In genomic region chr5:114473541-114473940, GRCh38 we compare ENCODE assay signal across 15 cellular contexts.
"Had no signal": no experiment of that assay in that cellular context is flagged by ENCODE, and none has a peak within 500 bp of the region (broad histone marks: within the 10 kb centered on the region; RNA-seq: fewer than 3 reads in every experiment).

No MANE protein-coding gene starts in this region.

- H3K4me3 ChIP-seq: breast epithelium, testis had no signal

- ATAC-seq: activated CD8-positive, alpha-beta memory T cell treated with anti-CD3 and anti-CD28 coated beads, Interleukin-2, amount 10 ng/mL, durations not matched to agents 7 days and 5 days; activated T-cell treated with anti-CD3 and anti-CD28 coated beads, Interleukin-2, amount 50 U/mL, for 4 hours; stimulated activated naive CD8-positive, alpha-beta T cell treated with anti-CD3 and anti-CD28 coated beads, Interleukin-15, Interleukin-2, amounts not matched to agents 100 U/mL and 50 U/mL, for 24 hours; T-helper 17 cell had no signal

- H3K27ac ChIP-seq: breast epithelium, testis had no signal

- H3K4me1 ChIP-seq: breast epithelium, testis had no signal

- DNase-seq: activated CD4-positive, alpha-beta T cell treated with anti-CD3 and anti-CD28 coated beads, Interleukin-2, amount 50 U/mL, for 48 hours; activated CD4-positive, CD25-positive, alpha-beta regulatory T cell treated with anti-CD3 and anti-CD28 coated beads, Interleukin-2, amount 50 U/mL, for 72 hours; activated CD8-positive, alpha-beta memory T cell treated with anti-CD3 and anti-CD28 coated beads, Interleukin-2, amount 10 ng/mL, durations not matched to agents 7 days and 5 days; activated gamma-delta T cell; activated T-cell treated with anti-CD3 and anti-CD28 coated beads, Interleukin-2, amount 50 U/mL, for 4 hours; anterior cingulate cortex; glutamatergic neuron; immature natural killer cell; occipital lobe; stimulated activated CD4-positive, alpha-beta T cell treated with anti-CD3 and anti-CD28 coated beads, Interleukin-12 subunit alpha, Interleukin-12 subunit beta, amount 100 ng/mL, for 4 hours; stimulated activated naive CD8-positive, alpha-beta T cell treated with anti-CD3 and anti-CD28 coated beads, Interleukin-15, Interleukin-2, amounts not matched to agents 100 U/mL and 50 U/mL, for 24 hours; T-helper 17 cell; testis had no signal

- FAIRE-seq: urothelium cell line had no signal

- H3K36me3 ChIP-seq: breast epithelium had no signal

- H3K27me3 ChIP-seq: breast epithelium, testis had no signal

- H3K9me3 ChIP-seq: testis had no signal
